8 cellular contexts compared by ENCODE assay signal in the genomic region with DNA sequence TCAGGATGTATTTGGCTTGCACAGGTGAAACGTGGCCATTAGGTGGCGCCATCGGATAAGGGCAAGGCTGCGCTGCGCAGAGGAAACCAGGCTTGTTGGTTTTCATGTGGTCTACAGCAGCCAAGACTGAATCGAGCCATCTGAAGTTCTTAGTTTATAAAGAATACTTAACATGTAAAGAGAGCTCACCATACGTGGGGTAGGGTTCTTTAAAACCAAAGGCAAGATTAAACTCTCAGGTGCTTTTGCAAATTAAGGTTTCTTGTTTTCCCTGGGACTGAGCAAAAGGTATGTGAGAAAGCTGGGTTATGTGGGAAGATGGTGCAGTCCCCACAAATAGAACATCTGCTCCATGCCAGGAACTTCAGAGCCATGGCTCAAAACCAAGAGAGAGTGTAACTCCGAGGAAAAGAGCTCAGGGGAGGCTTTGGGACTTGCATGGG. TPM values are rescaled to one million over a fixed set of nuclear protein-coding genes. Genes with fewer than 3 reads are reported as not detected.
DNase-seq lines count a peak whose midpoint lies in the region; ATAC-seq, FAIRE-seq and TF ChIP-seq lines count a peak whose summit lies in the region.
"Had no signal": no experiment of that assay in that cellular context is flagged by ENCODE, and none has a peak within 500 bp of the region (broad histone marks: within the 10 kb centered on the region; RNA-seq: fewer than 3 reads in every experiment).

No MANE protein-coding gene starts in this region.

- no peak overlapping the region for H3K4me2 ChIP-seq in osteoblast (ENCODE audit: insufficient read depth, low read length)

- no peaks in the 10 kb centered on the region for H3K27me3 ChIP-seq in SJCRH30
- peaks cover 10% of the 10 kb centered on the region for H3K27me3 ChIP-seq in osteoblast (ENCODE audit: insufficient read depth, low read length)
- no peaks in the 10 kb centered on the region for H3K27me3 ChIP-seq in thoracic aorta (replicated peaks; ENCODE audit: insufficient read depth)

- peak; percentile 82 for FAIRE-seq in frontal cortex (lab: Jason Lieb, UNC)

- no peaks in the 10 kb centered on the region for H4K20me1 ChIP-seq in osteoblast (ENCODE audit: insufficient read depth, low read length)

- no peak overlapping the region for H3K4me3 ChIP-seq in SJCRH30
- H3K4me3 ChIP-seq in osteoblast (ENCODE audit: insufficient read depth, low read length) = no peak overlapping the region
- H3K4me3 ChIP-seq in thoracic aorta = no peak overlapping the region

- ATAC-seq in GM18520 (IDR thresholded peaks at IDR 0.05; ENCODE audit: unreplicated experiment) (peak; percentile 40), thoracic aorta (ENCODE audit: insufficient number of reproducible peaks, low FRiP score, low read depth) (no peak)

- H3K36me3 ChIP-seq in SJCRH30 = no peaks in the 10 kb centered on the region
- no peaks in the 10 kb centered on the region for H3K36me3 ChIP-seq in osteoblast (ENCODE audit: insufficient read depth, low read length)
- no peaks in the 10 kb centered on the region for H3K36me3 ChIP-seq in thoracic aorta

- peak; percentile 99 for TF ChIP-seq CTCF in osteoblast (IDR thresholded peaks at IDR 0.05; ENCODE audit: extremely low read depth, low read depth, low read length)
- peak; percentile 89 for TF ChIP-seq CTCF in thoracic aorta (IDR thresholded peaks at IDR 0.05)

- no peaks in the 10 kb centered on the region for H3K79me2 ChIP-seq in osteoblast (ENCODE audit: insufficient read depth, low read length)

- H3K4me1 ChIP-seq in SJCRH30 = no peaks in the 10 kb centered on the region
- H3K4me1 ChIP-seq in osteoblast (ENCODE audit: insufficient read depth, low read length) = peaks cover 4% of the 10 kb centered on the region
- peaks cover 5 to 8% of the 10 kb centered on the region in 2 donors for H3K4me1 ChIP-seq in thoracic aorta (ENCODE audit: control insufficient read depth in 1 of 2, low read depth in 2 of 2)

- no peak overlapping the region for H2AFZ ChIP-seq in osteoblast (ENCODE audit: low read length)

- DNase-seq in MV-4-11 (lab: John Stamatoyannopoulos, UW) (peak; percentile 74), SJCRH30 (peak; percentile 80 to 94), frontal cortex (ENCODE audit: low spot score in 2 of 2) (peak; percentile 71 to 86), osteoblast (ENCODE audit: insufficient read length, low spot score, missing footprints) (peak; percentile 96), thoracic aorta (ENCODE audit: low spot score) (peak; percentile 62)
- DNase-seq in activated effector memory CD4-positive, alpha-beta T cell treated with anti-CD3 and anti-CD28 coated beads, Interleukin-2, amount 50 U/mL, for 16 hours = peak; percentile 95

- H3K27ac ChIP-seq in SJCRH30 (no peak overlapping the region), osteoblast (ENCODE audit: low read depth, low read length) (no peak overlapping the region), thoracic aorta (no peak overlapping the region)

- H3K9me3 ChIP-seq in SJCRH30 (replicated peaks) = no peaks in the 10 kb centered on the region
- H3K9me3 ChIP-seq in osteoblast (ENCODE audit: low read depth, low read length) = no peaks in the 10 kb centered on the region
- no peaks in the 10 kb centered on the region for H3K9me3 ChIP-seq in thoracic aorta

RNA-seq across cellular contexts. Expression of a gene that starts 9.3 kb away (rescaled TPM):
- 0.08 TPM in 1 of 2 replicates, not detected in the other for total RNA-seq in SJCRH30 (2014; rRNA removed; shearing (Covaris generic))
- not detected for total RNA-seq in frontal cortex
- total RNA-seq in osteoblast = not detected in 2 replicates
- not detected for total RNA-seq in thoracic aorta
- total RNA-seq: temporal lobe had no signal

RNA-seq across cellular contexts. Expression of a gene that starts 22.1 kb away (rescaled TPM):
- total RNA-seq in SJCRH30 (2014; rRNA removed; shearing (Covaris generic)) = 64.4 and 70.7 TPM in 2 replicates
- total RNA-seq in frontal cortex (18.3 TPM), osteoblast (21.0 and 24.2 TPM in 2 replicates), thoracic aorta (10 to 100 TPM; 50.8 to 57.4 TPM)

RNA-seq across cellular contexts. Expression of a gene that starts 25.3 kb away (rescaled TPM):
- total RNA-seq in SJCRH30 (2014; rRNA removed; shearing (Covaris generic)) = 91.3 and 103 TPM in 2 replicates
- 101 TPM for total RNA-seq in frontal cortex
- 70.4 and 71.7 TPM in 2 replicates for total RNA-seq in osteoblast
- 100 to 1,000 TPM in 1 of 2 donors, 10 to 100 TPM in 1; 57.3 to 229 TPM for total RNA-seq in thoracic aorta
